In the genomic region with DNA sequence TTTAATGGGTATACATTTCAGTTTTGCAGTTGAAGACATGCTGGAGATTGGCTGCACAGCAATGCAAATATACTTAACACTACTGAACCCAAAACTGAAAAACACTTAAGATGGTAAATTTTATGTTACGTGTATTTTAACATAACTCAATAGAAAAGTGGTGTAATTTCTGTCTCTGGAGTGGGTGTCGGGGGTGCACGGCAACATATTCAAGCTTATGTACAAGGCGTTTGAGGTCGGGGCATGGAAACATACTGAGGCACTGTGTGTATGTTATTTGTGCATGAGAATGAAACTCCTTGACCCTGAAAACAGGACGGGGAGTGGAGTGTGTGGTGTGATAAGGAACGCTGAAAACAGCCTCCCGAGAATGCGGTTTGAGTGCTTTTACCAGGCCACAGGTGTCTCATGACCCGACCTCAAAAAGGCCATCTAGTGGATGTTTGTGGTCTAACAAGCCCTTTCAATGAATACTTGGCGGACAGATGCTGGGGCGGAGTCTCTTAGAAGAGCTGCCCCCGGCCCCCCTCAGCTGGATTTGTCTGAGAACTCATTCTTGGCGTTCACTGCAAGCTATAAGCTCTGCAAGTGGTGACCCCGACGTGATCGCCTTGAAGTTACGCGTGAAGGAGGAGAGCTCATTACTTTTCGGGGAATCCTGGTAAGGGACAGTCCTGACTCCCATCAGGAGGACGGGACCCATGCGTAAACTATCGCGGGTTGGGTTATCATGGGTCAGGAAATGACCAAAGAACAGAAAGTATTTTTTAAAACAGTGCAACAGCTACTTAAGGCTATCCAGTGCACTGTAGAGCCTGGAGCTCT, we compare ENCODE assay signal across 17 cellular contexts. TPM values are rescaled to one million over a fixed set of nuclear protein-coding genes. Genes with fewer than 3 reads are reported as not detected.
A peak's percentile ranks its signal among the peaks of the same experiment; 100 is the strongest.
DNase-seq lines count a peak whose midpoint lies in the region; ATAC-seq and TF ChIP-seq lines count a peak whose summit lies in the region.
"Not testable (repeated sequence)": the region's sequence is repeated elsewhere in the genome, so short reads cannot be mapped to it uniquely, and the experiment has no call there.
"Had no signal": no experiment of that assay in that cellular context is flagged by ENCODE, and none has a peak within 500 bp of the region (broad histone marks: within the 10 kb centered on the region; RNA-seq: fewer than 3 reads in every experiment).

No MANE protein-coding gene starts in this region.

- CTCF ChIA-PET in activated CD4-positive, alpha-beta T cell treated with anti-CD3 and anti-CD28 coated beads for 36 hours (lab: Charles Lee): not testable (repeated sequence)

- H3K27ac ChIP-seq in DND-41 (ENCODE audit: low read length); heart left ventricle: not testable (repeated sequence)

- not testable (repeated sequence) for H3K36me3 ChIP-seq in DND-41 (ENCODE audit: insufficient read depth, low read length); heart left ventricle

- WGBS in heart left ventricle, 4 donors: no CpG with 5 or more reads among the region's 24 CpGs

- H3K4me2 ChIP-seq in DND-41 (ENCODE audit: insufficient read depth, low read length): not testable (repeated sequence)

- DNase-seq in DND-41; activated CD4-positive, alpha-beta T cell treated with anti-CD3 and anti-CD28 coated beads for 36 hours; heart left ventricle; sciatic nerve (ENCODE audit: low spot score): not testable (repeated sequence)

- H3K4me1 Mint-ChIP-seq in activated CD4-positive, alpha-beta T cell treated with anti-CD3 and anti-CD28 coated beads for 36 hours: not testable (repeated sequence)

- not testable (repeated sequence) for H3K27me3 Mint-ChIP-seq in activated CD4-positive, alpha-beta T cell treated with anti-CD3 and anti-CD28 coated beads for 36 hours

- H4K20me1 ChIP-seq in DND-41 (ENCODE audit: insufficient read depth, low read length): not testable (repeated sequence)

- not testable (repeated sequence) for H3K4me1 ChIP-seq in DND-41 (ENCODE audit: insufficient read depth, low read length); heart left ventricle

- not testable (repeated sequence) for H3K9me3 Mint-ChIP-seq in activated CD4-positive, alpha-beta T cell treated with anti-CD3 and anti-CD28 coated beads for 36 hours (ENCODE audit: low read depth)

- TF ChIP-seq CTCF in DND-41 (IDR thresholded peaks at IDR 0.05; ENCODE audit: borderline replicate concordance, extremely low read depth, low read length, poor library complexity, severe bottlenecking); heart left ventricle (IDR thresholded peaks at IDR 0.05): not testable (repeated sequence)

- ATAC-seq in DND-41 (ENCODE audit: insufficient read depth, low read depth): peak; percentile 72
- peak; percentile 74 for ATAC-seq in GM19351 (IDR thresholded peaks at IDR 0.05; ENCODE audit: unreplicated experiment)
- peak; percentile 75 for ATAC-seq in GM21723 (IDR thresholded peaks at IDR 0.05; ENCODE audit: unreplicated experiment)
- peak; percentile 58 for ATAC-seq in HG02884 (IDR thresholded peaks at IDR 0.05; ENCODE audit: unreplicated experiment)
- ATAC-seq in HG03432 (IDR thresholded peaks at IDR 0.05; ENCODE audit: unreplicated experiment): peak; percentile 76
- ATAC-seq in activated CD4-positive, alpha-beta T cell treated with anti-CD3 and anti-CD28 coated beads for 36 hours: peak; percentile 77
- ATAC-seq in heart left ventricle: peak in 3 of 4 donors; percentile 29 to 69 (median 57)
- ATAC-seq in sciatic nerve: peak; percentile 67

- TF ChIP-seq POLR2A in heart left ventricle (IDR thresholded peaks at IDR 0.05): not testable (repeated sequence)

- not testable (repeated sequence) for H3K79me2 ChIP-seq in DND-41 (ENCODE audit: insufficient read depth, low read length)

- not testable (repeated sequence) for H3K9me3 ChIP-seq in DND-41 (ENCODE audit: insufficient read depth, low read length, severe bottlenecking); heart left ventricle

- not testable (repeated sequence) for H3K4me3 ChIP-seq in DND-41 (ENCODE audit: low read depth in 1 of 2, low read length in 2 of 2); heart left ventricle

- POLR2A ChIA-PET in activated CD4-positive, alpha-beta T cell treated with anti-CD3 and anti-CD28 coated beads for 36 hours (lab: Charles Lee): not testable (repeated sequence)

- intact Hi-C loops in activated CD4-positive, alpha-beta T cell treated with anti-CD3 and anti-CD28 coated beads for 36 hours (cut with DNase I, micrococcal nuclease); heart left ventricle (cut with DNase I); sciatic nerve (cut with DNase I): not testable (repeated sequence)

- not testable (repeated sequence) for H3K27me3 ChIP-seq in DND-41 (ENCODE audit: insufficient read depth, low read length, poor library complexity); heart left ventricle

- not testable (repeated sequence) for H3K4me3 Mint-ChIP-seq in activated CD4-positive, alpha-beta T cell treated with anti-CD3 and anti-CD28 coated beads for 36 hours

- not testable (repeated sequence) for H2AFZ ChIP-seq in DND-41 (ENCODE audit: low read depth, low read length)

- H3K27ac Mint-ChIP-seq in activated CD4-positive, alpha-beta T cell treated with anti-CD3 and anti-CD28 coated beads for 36 hours: not testable (repeated sequence)

- H3K36me3 Mint-ChIP-seq in activated CD4-positive, alpha-beta T cell treated with anti-CD3 and anti-CD28 coated beads for 36 hours (ENCODE audit: low read depth): not testable (repeated sequence)

- H3K9ac ChIP-seq in DND-41 (ENCODE audit: low read depth, low read length): not testable (repeated sequence)

RNA-seq across cellular contexts. Expression of a gene that starts 21.2 kb away (rescaled TPM):
- total RNA-seq in activated CD4-positive, alpha-beta T cell treated with anti-CD3 and anti-CD28 coated beads for 36 hours: not detected
- total RNA-seq in heart left ventricle (not detected), sciatic nerve (not detected)
- not detected for polyA plus RNA-seq in heart left ventricle
- total RNA-seq: activated T-helper 2 cell treated with anti-CD3 and anti-CD28 coated beads, Interferon-gamma antibody, Interleukin-2, Interleukin-4, amounts not matched to agents 10 μg/mL and 5 μg/mL and 100 μg/mL, durations not matched to agents 14 hours and 24 hours and 36 hours; colonic mucosa; fibroblast of lung; G401; left ventricle myocardium inferior; M059J; RPMI7951; spleen; vagina had no signal
- polyA plus RNA-seq: fibroblast of lung, spleen had no signal
